In genomic region chr20:50111829-50112495, GRCh38 we compare ENCODE assay signal across 8 cellular contexts. TPM values are rescaled to one million over a fixed set of nuclear protein-coding genes. Genes with fewer than 3 reads are reported as not detected.
A peak's percentile ranks its signal among the peaks of the same experiment; 100 is the strongest.
DNase-seq lines count a peak whose midpoint lies in the region; ATAC-seq and TF ChIP-seq lines count a peak whose summit lies in the region.

No MANE protein-coding gene starts in this region.

- peak overlapping the region; percentile 93 for H3K4me3 Mint-ChIP-seq in chondrocyte (ENCODE audit: unreplicated experiment)

- H3K9me3 Mint-ChIP-seq in chondrocyte (ENCODE audit: low read depth), result no peaks in the 10 kb centered on the region

- H3K9ac ChIP-seq in KMS-11, result peak overlapping the region; percentile 91

- DNase-seq in A673 (ENCODE audit: low spot score) (no peak), chondrocyte (ENCODE audit: low spot score) (no peak)
- DNase-seq in stimulated activated CD4-positive, alpha-beta T cell treated with anti-CD3 and anti-CD28 coated beads, Interleukin-15, amount 100 ng/mL, for 24 hours, result no peak

- H3K27me3 ChIP-seq in A673 (replicated peaks; ENCODE audit: insufficient read depth, low read depth, low read length, poor library complexity) (no peaks in the 10 kb centered on the region), KMS-11 (ENCODE audit: insufficient read depth, low read depth) (no peaks in the 10 kb centered on the region), muscle layer of duodenum (ENCODE audit: low read depth, low read length) (no peaks in the 10 kb centered on the region)

- no peaks in the 10 kb centered on the region for H3K36me3 Mint-ChIP-seq in chondrocyte (ENCODE audit: low read depth)

- TSS peak; percentile 39 for BruUV-seq in A673 (replicated peaks; lab: Mats Ljungman, UMichigan)

- peaks cover 43% of the 10 kb centered on the region for H3K4me1 ChIP-seq in A673 (ENCODE audit: insufficient read depth, low read length, poor library complexity, severe bottlenecking)
- peaks cover 54% of the 10 kb centered on the region for H3K4me1 ChIP-seq in KMS-11 (ENCODE audit: low read depth, poor library complexity, severe bottlenecking)
- H3K4me1 ChIP-seq in muscle layer of duodenum (ENCODE audit: control insufficient read depth in 1 of 2, insufficient read depth in 2 of 2, low read length in 2 of 2), result peaks cover 58 to 77% of the 10 kb centered on the region in 2 donors

- TF ChIP-seq CTCF in A673 (conservative IDR thresholded peaks at IDR 0.05; ENCODE audit: low read depth, low read length), result no peak
- TF ChIP-seq CTCF in KMS-11 (conservative IDR thresholded peaks at IDR 0.05; ENCODE audit: low read depth, low read length), result no peak
- TF ChIP-seq CTCF in chondrocyte (IDR thresholded peaks at IDR 0.05), result no peak

- H3K4me3 ChIP-seq in A673 (ENCODE audit: low read depth, low read length, poor library complexity, severe bottlenecking) (peak overlapping the region; percentile 89), KMS-11 (IDR thresholded peaks at IDR 0.05; ENCODE audit: insufficient read depth, low read depth, low read length) (no peak overlapping the region), muscle layer of duodenum (ENCODE audit: low read depth in 1 of 2, low read length in 2 of 2) (peak overlapping the region; percentile 86 to 89)

- H3K4me2 ChIP-seq in KMS-11, result peak overlapping the region; percentile 46

- H3K9me3 ChIP-seq in A673 (ENCODE audit: low read depth, low read length, poor library complexity, severe bottlenecking), result no peaks in the 10 kb centered on the region
- H3K9me3 ChIP-seq in muscle layer of duodenum (ENCODE audit: control insufficient read depth in 1 of 2, low read length in 2 of 2), result no peaks in the 10 kb centered on the region

- H3K79me2 ChIP-seq in KMS-11 (ENCODE audit: insufficient read depth, low read depth), result peaks cover 64% of the 10 kb centered on the region

- no peak overlapping the region for H2AFZ ChIP-seq in KMS-11 (ENCODE audit: low read depth)

- peaks cover 3% of the 10 kb centered on the region for H3K36me3 ChIP-seq in A673 (ENCODE audit: insufficient read depth, low read length, poor library complexity, severe bottlenecking)
- no peaks in the 10 kb centered on the region for H3K36me3 ChIP-seq in KMS-11 (ENCODE audit: insufficient read depth)
- H3K36me3 ChIP-seq in muscle layer of duodenum (ENCODE audit: control insufficient read depth in 1 of 2, insufficient read depth in 2 of 2, low read length in 2 of 2), result peaks cover 5 to 7% of the 10 kb centered on the region in 2 donors

- CTCF ChIA-PET in A673 (lab: Charles Lee), result no interaction called here

- H4K20me1 ChIP-seq in KMS-11 (ENCODE audit: insufficient read depth), result peaks cover 20% of the 10 kb centered on the region

- POLR2A ChIA-PET in A673 (lab: Charles Lee; ENCODE audit: low non-redundant PET), result interaction anchor here (0.6 kb wide), 1 partner anchor 142 kb away, joined by 3 read pairs; no protein-coding TSS in a partner anchor

- peaks cover 81% of the 10 kb centered on the region for H3K4me1 Mint-ChIP-seq in chondrocyte (ENCODE audit: low read depth)

- peak overlapping the region; percentile 98 for H3K27ac Mint-ChIP-seq in chondrocyte (ENCODE audit: unreplicated experiment)

- H3K27ac ChIP-seq in A673 (ENCODE audit: low read depth, low read length, poor library complexity, severe bottlenecking), result peak overlapping the region; percentile 94
- H3K27ac ChIP-seq in KMS-11, result peak overlapping the region; percentile 56; the same call in 1 of the 2 replicates
- peak overlapping the region; percentile 98 for H3K27ac ChIP-seq in muscle layer of duodenum (ENCODE audit: low read length)

- intact Hi-C loops in A673 (cut with micrococcal nuclease; ENCODE audit: unreplicated experiment), result no loop called here

- ATAC-seq in GM21360 (IDR thresholded peaks at IDR 0.05; ENCODE audit: unreplicated experiment) (no peak), HG03378 (IDR thresholded peaks at IDR 0.05; ENCODE audit: unreplicated experiment) (no peak), GM18870 (IDR thresholded peaks at IDR 0.05; ENCODE audit: unreplicated experiment) (no peak)

- no peaks in the 10 kb centered on the region for H3K27me3 Mint-ChIP-seq in chondrocyte (ENCODE audit: low read depth)

RNA-seq across cellular contexts. Expression of gene UBE2V1, which starts 1.0 kb away (rescaled TPM):
- total RNA-seq in A673 (2021) (169 and 203 TPM in 2 replicates), chondrocyte (79.8 to 100 TPM (median 82.0 TPM) in 3 replicates)

RNA-seq across cellular contexts. Expression of gene PEDS1, which starts 41.6 kb away (rescaled TPM):
- 22.9 and 25.9 TPM in 2 replicates for total RNA-seq in A673 (2021)
- total RNA-seq in chondrocyte, result 36.8 to 42.3 TPM (median 41.4 TPM) in 3 replicates
